Comparison of ENCODE assay signal across 1 cellular context in genomic region chrX:66622209-66622608, GRCh38.
TF ChIP-seq lines count a peak whose summit lies in the region.

No MANE protein-coding gene starts in this region.

TF ChIP-seq in IMR-90, 13 proteins besides CTCF, POLR2A, EP300 and RAD21 (continued from another document):
- TF ChIP-seq SMC3 (IDR thresholded peaks at IDR 0.05; ENCODE audit: low read depth, low read length) (no peak), ELK1 (IDR thresholded peaks at IDR 0.05; ENCODE audit: borderline replicate concordance, low read depth, low read length) (no peak), MAZ (IDR thresholded peaks at IDR 0.05; ENCODE audit: borderline replicate concordance, low read depth, low read length) (no peak), USF2 (IDR thresholded peaks at IDR 0.05; ENCODE audit: low read depth, low read length) (no peak)
